26 cellular contexts compared by ENCODE assay signal in genomic region chr2:81263989-81264388, GRCh38.
"Had no signal": no experiment of that assay in that cellular context is flagged by ENCODE, and none has a peak within 500 bp of the region (broad histone marks: within the 10 kb centered on the region; RNA-seq: fewer than 3 reads in every experiment).

No MANE protein-coding gene starts in this region.

- DNase-seq: hippocampal formation; left ventricle myocardium inferior; mesendoderm; mucosa of descending colon; naive thymus-derived CD4-positive, alpha-beta T cell; ovary; posterior cingulate gyrus; retina; right cardiac atrium; stimulated activated CD4-positive, alpha-beta T cell treated with anti-CD3 and anti-CD28 coated beads, Interleukin-12 subunit alpha, Interleukin-12 subunit beta, amount 100 ng/mL, for 4 hours; stimulated activated CD4-positive, alpha-beta T cell treated with anti-CD3 and anti-CD28 coated beads, Interleukin-15, amount 100 ng/mL, for 24 hours; stimulated activated CD4-positive, alpha-beta T cell treated with anti-CD3 and anti-CD28 coated beads, Interleukin-2, amount 100 ng/mL, for 24 hours; stimulated activated CD4-positive, alpha-beta T cell treated with anti-CD3 and anti-CD28 coated beads, Interleukin-4, amount 100 ng/mL, for 1 hour; stimulated activated naive B cell treated with anti-CD40 and anti-IgM and Interleukin-4, amounts not matched to agents 10 μg/mL and 1 μg/mL and 100 μg/mL, for 72 hours; stimulated activated naive CD8-positive, alpha-beta T cell treated with anti-CD3 and anti-CD28 coated beads, Interleukin-15, Interleukin-2, amounts not matched to agents 100 U/mL and 50 U/mL, for 24 hours; stomach; testis; thyroid gland; transverse colon; upper lobe of left lung had no signal

- H3K4me3 ChIP-seq: left ventricle myocardium inferior, lung, mucosa of descending colon, ovary, prostate gland, skin epidermis, stomach, testis, thyroid gland, transverse colon, upper lobe of left lung, vagina had no signal

- ATAC-seq: mucosa of descending colon; naive thymus-derived CD4-positive, alpha-beta T cell; natural killer cell treated with Interleukin-12 subunit alpha and Interleukin-12 subunit beta and Interleukin-15 and Interleukin-18, amount 100 ng/mL, for 72 hours; right cardiac atrium; sciatic nerve; stimulated activated naive B cell treated with anti-CD40 and anti-IgM and Interleukin-4, amounts not matched to agents 10 μg/mL and 1 μg/mL and 100 μg/mL, for 72 hours; stimulated activated naive CD8-positive, alpha-beta T cell treated with anti-CD3 and anti-CD28 coated beads, Interleukin-15, Interleukin-2, amounts not matched to agents 100 U/mL and 50 U/mL, for 24 hours had no signal

- H3K4me1 ChIP-seq: left ventricle myocardium inferior, prostate gland, testis, thyroid gland, transverse colon, upper lobe of left lung, vagina had no signal

- H3K9me3 ChIP-seq: ovary, prostate gland, testis, thyroid gland, transverse colon, upper lobe of left lung, vagina had no signal

- H3K27ac ChIP-seq: left ventricle myocardium inferior, ovary, prostate gland, skin epidermis, stomach, testis, thyroid gland, transverse colon, upper lobe of left lung, vagina had no signal

- H3K36me3 ChIP-seq: left ventricle myocardium inferior, ovary, prostate gland, stomach, thyroid gland, transverse colon, upper lobe of left lung, vagina had no signal

- H3K27me3 ChIP-seq: ovary, stomach, testis, thyroid gland, transverse colon, upper lobe of left lung, vagina had no signal
